ENCODE assay signal across 8 cellular contexts in the genomic region with DNA sequence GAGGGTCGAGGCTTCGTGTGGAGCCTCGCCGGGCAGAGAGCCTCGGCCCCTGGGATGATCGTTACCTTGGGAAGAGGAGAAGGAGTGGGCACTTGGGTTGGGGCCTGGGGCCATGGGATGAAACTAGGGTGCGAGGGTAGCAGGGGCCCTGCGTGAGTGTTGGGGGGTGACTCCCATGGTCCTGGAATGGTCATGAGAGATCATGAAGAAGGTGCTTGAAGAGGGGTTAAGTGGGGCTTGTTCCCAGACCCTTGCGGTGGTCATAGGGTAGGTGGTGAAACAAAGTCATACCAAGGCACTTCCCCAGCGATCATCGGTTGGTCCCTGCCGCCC. TPM values are rescaled to one million over a fixed set of nuclear protein-coding genes. Genes with fewer than 3 reads are reported as not detected.
DNase-seq lines count a peak whose midpoint lies in the region; ATAC-seq lines count a peak whose summit lies in the region.

No MANE protein-coding gene starts in this region.

- peak overlapping the region; percentile 83; the same call in 1 of the 2 replicates for H3K9ac ChIP-seq in iPS-20b (ENCODE audit: low read depth, low read length)

- CTCF ChIA-PET in CD4-positive, alpha-beta memory T cell (lab: Charles Lee; ENCODE audit: partially characterized antibody): interaction anchor here (0.7 to 6.9 kb wide), 6 partner anchors 13 to 241 kb away, joined by 3 to 54 read pairs (median 13); partner anchors contain the start of genes RBM14, RBM4 and RBM4B

- peak overlapping the region; percentile 71 to 98 for H3K4me3 ChIP-seq in CD4-positive, alpha-beta memory T cell (ENCODE audit: low read length in 2 of 2)
- H3K4me3 ChIP-seq in iPS-20b (ENCODE audit: low read length): peak overlapping the region; percentile 85

- peaks cover 35% of the 10 kb centered on the region for H3K4me1 ChIP-seq in CD4-positive, alpha-beta memory T cell (ENCODE audit: insufficient read depth, low read length)
- H3K4me1 ChIP-seq in iPS-20b (ENCODE audit: insufficient read depth, low read length): no peaks in the 10 kb centered on the region

- peak overlapping the region; percentile 98 to 100 (median 99) for H3K4me3 Mint-ChIP-seq in CD4-positive, alpha-beta memory T cell
- peak overlapping the region; percentile 98 for H3K4me3 Mint-ChIP-seq in activated T-helper 2 cell treated with anti-CD3 and anti-CD28 coated beads, Interferon-gamma antibody, Interleukin-2, Interleukin-4, amounts not matched to agents 10 μg/mL and 5 μg/mL and 100 μg/mL, durations not matched to agents 14 hours and 24 hours and 36 hours (ENCODE audit: low read depth)

- POLR2A ChIA-PET in CD4-positive, alpha-beta memory T cell (lab: Charles Lee; ENCODE audit: partially characterized antibody): interaction anchor here (1.1 to 6.1 kb wide), 9 partner anchors 12 to 113 kb away, joined by 3 to 69 read pairs (median 5); partner anchors contain the start of genes ACTN3, DPP3, RBM14 and RBM4

- DNase-seq in CD4-positive, alpha-beta memory T cell: peak in 1 of 5 donors; percentile 43
- no peak for DNase-seq in activated T-helper 2 cell treated with anti-CD3 and anti-CD28 coated beads, Interferon-gamma antibody, Interleukin-2, Interleukin-4, amounts not matched to agents 10 μg/mL and 5 μg/mL and 100 μg/mL, durations not matched to agents 14 hours and 24 hours and 36 hours (ENCODE audit: low spot score)
- DNase-seq in substantia nigra (lab: John Stamatoyannopoulos, UW): no peak
- no peak for DNase-seq in NCI-H1694 treated with DMSO at 0.1 percent for 48 hours (lab: John Stamatoyannopoulos, UW)
- DNase-seq in posterior cingulate gyrus: no peak
- DNase-seq in MV-4-11 (lab: John Stamatoyannopoulos, UW): no peak

- ATAC-seq in HG02588 (IDR thresholded peaks at IDR 0.05; ENCODE audit: unreplicated experiment): peak; percentile 27

- peak overlapping the region; percentile 88 for H3K27ac ChIP-seq in CD4-positive, alpha-beta memory T cell (ENCODE audit: low read depth, low read length)
- H3K27ac ChIP-seq in iPS-20b (ENCODE audit: low read length) (no peak overlapping the region), substantia nigra (ENCODE audit: low read depth, low read length, poor library complexity, severe bottlenecking) (peak overlapping the region; percentile 89)

- peaks cover 0 to 5% of the 10 kb centered on the region in 2 donors for H3K36me3 Mint-ChIP-seq in CD4-positive, alpha-beta memory T cell
- no peaks in the 10 kb centered on the region for H3K36me3 Mint-ChIP-seq in activated T-helper 2 cell treated with anti-CD3 and anti-CD28 coated beads, Interferon-gamma antibody, Interleukin-2, Interleukin-4, amounts not matched to agents 10 μg/mL and 5 μg/mL and 100 μg/mL, durations not matched to agents 14 hours and 24 hours and 36 hours (ENCODE audit: low read depth)

- H3K36me3 ChIP-seq in CD4-positive, alpha-beta memory T cell (ENCODE audit: insufficient read depth, low read length): no peaks in the 10 kb centered on the region
- H3K36me3 ChIP-seq in iPS-20b (ENCODE audit: insufficient read depth, low read depth, low read length): 0 out of 2 replicates have a peak, but pooled peaks cover 3% of the 10 kb centered on the region

- no peaks in the 10 kb centered on the region for H3K27me3 ChIP-seq in CD4-positive, alpha-beta memory T cell (ENCODE audit: insufficient read depth, low read length)
- H3K27me3 ChIP-seq in iPS-20b (ENCODE audit: insufficient read depth, low read length): peaks cover 13% of the 10 kb centered on the region; the same call in 1 of the 2 replicates

- intact Hi-C loops in CD4-positive, alpha-beta memory T cell (cut with micrococcal nuclease): loop anchor here (1.0 to 2.0 kb wide), 5 partner anchors 23 to 250 kb away; partner anchors contain the start of genes ACTN3, RBM14, RBM4 and RBM4B
- intact Hi-C loops in activated T-helper 2 cell treated with anti-CD3 and anti-CD28 coated beads, Interferon-gamma antibody, Interleukin-2, Interleukin-4, amounts not matched to agents 10 μg/mL and 5 μg/mL and 100 μg/mL, durations not matched to agents 14 hours and 24 hours and 36 hours (cut with micrococcal nuclease): loop anchor here (1.0 to 2.0 kb wide), 2 partner anchors 23 to 46 kb away; partner anchors contain the start of genes RBM14 and RBM4
- intact Hi-C loops in posterior cingulate gyrus (cut with DNase I): loop anchor here (2.0 kb wide), 2 partner anchors 24 to 46 kb away; partner anchors contain the start of genes RBM14 and RBM4

- H3K9me3 ChIP-seq in CD4-positive, alpha-beta memory T cell (ENCODE audit: control insufficient read depth in 1 of 2, low read length in 2 of 2): no peaks in the 10 kb centered on the region
- H3K9me3 ChIP-seq in iPS-20b (ENCODE audit: insufficient read depth, low read depth, low read length): peaks cover 21% of the 10 kb centered on the region; the same call in 1 of the 2 replicates

- H3K27me3 Mint-ChIP-seq in CD4-positive, alpha-beta memory T cell: no peaks in the 10 kb centered on the region
- H3K27me3 Mint-ChIP-seq in activated T-helper 2 cell treated with anti-CD3 and anti-CD28 coated beads, Interferon-gamma antibody, Interleukin-2, Interleukin-4, amounts not matched to agents 10 μg/mL and 5 μg/mL and 100 μg/mL, durations not matched to agents 14 hours and 24 hours and 36 hours (ENCODE audit: low read depth): no peaks in the 10 kb centered on the region

- peaks cover 16 to 42% (median 27%) of the 10 kb centered on the region in 4 donors for H3K4me1 Mint-ChIP-seq in CD4-positive, alpha-beta memory T cell
- H3K4me1 Mint-ChIP-seq in activated T-helper 2 cell treated with anti-CD3 and anti-CD28 coated beads, Interferon-gamma antibody, Interleukin-2, Interleukin-4, amounts not matched to agents 10 μg/mL and 5 μg/mL and 100 μg/mL, durations not matched to agents 14 hours and 24 hours and 36 hours (ENCODE audit: low read depth): peaks cover 16% of the 10 kb centered on the region

- H3K9me3 Mint-ChIP-seq in CD4-positive, alpha-beta memory T cell: no peaks in the 10 kb centered on the region
- H3K9me3 Mint-ChIP-seq in activated T-helper 2 cell treated with anti-CD3 and anti-CD28 coated beads, Interferon-gamma antibody, Interleukin-2, Interleukin-4, amounts not matched to agents 10 μg/mL and 5 μg/mL and 100 μg/mL, durations not matched to agents 14 hours and 24 hours and 36 hours: no peaks in the 10 kb centered on the region

- H3K27ac Mint-ChIP-seq in CD4-positive, alpha-beta memory T cell: peak overlapping the region; percentile 96 to 100 (median 100)
- peak overlapping the region; percentile 94 for H3K27ac Mint-ChIP-seq in activated T-helper 2 cell treated with anti-CD3 and anti-CD28 coated beads, Interferon-gamma antibody, Interleukin-2, Interleukin-4, amounts not matched to agents 10 μg/mL and 5 μg/mL and 100 μg/mL, durations not matched to agents 14 hours and 24 hours and 36 hours

RNA-seq across cellular contexts. Expression of gene CCS, which starts 0.3 kb away (rescaled TPM):
- total RNA-seq in CD4-positive, alpha-beta memory T cell: 10 to 100 TPM; 61.0 to 61.5 TPM
- 10 to 100 TPM; 36.1 to 38.7 TPM for polyA plus RNA-seq in CD4-positive, alpha-beta memory T cell
- 30.4 and 31.1 TPM in 2 replicates for total RNA-seq in activated T-helper 2 cell treated with anti-CD3 and anti-CD28 coated beads, Interferon-gamma antibody, Interleukin-2, Interleukin-4, amounts not matched to agents 10 μg/mL and 5 μg/mL and 100 μg/mL, durations not matched to agents 14 hours and 24 hours and 36 hours

RNA-seq across cellular contexts. Expression of gene CCDC87, which starts 0.4 kb away (rescaled TPM):
- total RNA-seq in CD4-positive, alpha-beta memory T cell: not detected
- polyA plus RNA-seq in CD4-positive, alpha-beta memory T cell: under 1 TPM in 1 of 2 donors, not detected in 1; 0.34 TPM
- total RNA-seq in activated T-helper 2 cell treated with anti-CD3 and anti-CD28 coated beads, Interferon-gamma antibody, Interleukin-2, Interleukin-4, amounts not matched to agents 10 μg/mL and 5 μg/mL and 100 μg/mL, durations not matched to agents 14 hours and 24 hours and 36 hours: 0.09 and 0.14 TPM in 2 replicates

RNA-seq across cellular contexts. Expression of gene RBM14, which starts 23.2 kb away (rescaled TPM):
- 100 to 1,000 TPM; 158 to 196 TPM for total RNA-seq in CD4-positive, alpha-beta memory T cell
- 10 to 100 TPM; 66.2 to 78.2 TPM for polyA plus RNA-seq in CD4-positive, alpha-beta memory T cell
- 188 and 197 TPM in 2 replicates for total RNA-seq in activated T-helper 2 cell treated with anti-CD3 and anti-CD28 coated beads, Interferon-gamma antibody, Interleukin-2, Interleukin-4, amounts not matched to agents 10 μg/mL and 5 μg/mL and 100 μg/mL, durations not matched to agents 14 hours and 24 hours and 36 hours

RNA-seq across cellular contexts. Expression of gene CTSF, which starts 24.9 kb away (rescaled TPM):
- total RNA-seq in CD4-positive, alpha-beta memory T cell: 10 to 100 TPM; 28.1 to 31.7 TPM
- polyA plus RNA-seq in CD4-positive, alpha-beta memory T cell: 10 to 100 TPM; 13.3 to 18.5 TPM
- 0.73 and 0.85 TPM in 2 replicates for total RNA-seq in activated T-helper 2 cell treated with anti-CD3 and anti-CD28 coated beads, Interferon-gamma antibody, Interleukin-2, Interleukin-4, amounts not matched to agents 10 μg/mL and 5 μg/mL and 100 μg/mL, durations not matched to agents 14 hours and 24 hours and 36 hours

RNA-seq across cellular contexts. Expression of gene RBM4, which starts 45.2 kb away (rescaled TPM):
- 100 to 1,000 TPM; 183 to 189 TPM for total RNA-seq in CD4-positive, alpha-beta memory T cell
- 100 to 1,000 TPM; 213 to 231 TPM for polyA plus RNA-seq in CD4-positive, alpha-beta memory T cell
- total RNA-seq in activated T-helper 2 cell treated with anti-CD3 and anti-CD28 coated beads, Interferon-gamma antibody, Interleukin-2, Interleukin-4, amounts not matched to agents 10 μg/mL and 5 μg/mL and 100 μg/mL, durations not matched to agents 14 hours and 24 hours and 36 hours: 125 and 129 TPM in 2 replicates
